ENCODE assay signal across 1 cellular context in the genomic region with DNA sequence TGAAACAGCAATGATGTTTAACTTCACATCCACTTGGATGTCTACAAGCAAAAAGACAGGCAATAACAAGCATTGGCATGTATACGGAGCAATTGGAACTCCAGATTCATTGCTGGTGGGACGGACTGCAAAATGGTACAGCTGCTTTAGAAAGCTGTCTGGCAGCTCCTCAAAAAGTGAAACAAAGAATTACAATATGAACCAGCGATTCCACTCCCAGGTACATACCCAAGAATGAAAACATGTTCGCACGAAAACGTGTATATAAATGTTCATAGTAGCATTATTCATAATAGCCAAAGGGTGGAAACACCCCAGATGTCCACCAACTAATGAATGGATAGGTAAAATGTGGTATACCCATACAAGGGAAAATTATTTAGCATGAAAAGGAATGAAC.
TF ChIP-seq lines count a peak whose summit lies in the region.

No MANE protein-coding gene starts in this region.

TF ChIP-seq in IMR-90, 13 proteins besides CTCF, POLR2A, EP300 and RAD21:
- TF ChIP-seq CEBPB (IDR thresholded peaks at IDR 0.05; ENCODE audit: low read depth, low read length), result no peak
- no peak for TF ChIP-seq FOS (IDR thresholded peaks at IDR 0.05; ENCODE audit: low read depth, low read length)
- TF ChIP-seq SMC3 (IDR thresholded peaks at IDR 0.05; ENCODE audit: low read depth, low read length), result no peak
- no peak for TF ChIP-seq RFX5 (IDR thresholded peaks at IDR 0.05; ENCODE audit: low read depth, low read length)
- no peak for TF ChIP-seq MAZ (IDR thresholded peaks at IDR 0.05; ENCODE audit: borderline replicate concordance, low read depth, low read length)
- TF ChIP-seq RCOR1 (IDR thresholded peaks at IDR 0.05; ENCODE audit: insufficient replicate concordance, low read length), result no peak
- no peak for TF ChIP-seq MAFK (IDR thresholded peaks at IDR 0.05; ENCODE audit: low read depth, low read length)
- no peak for TF ChIP-seq NFE2L2 (IDR thresholded peaks at IDR 0.05; ENCODE audit: low read depth, low read length)
- no peak for TF ChIP-seq CHD1 (IDR thresholded peaks at IDR 0.05; ENCODE audit: low read depth, low read length)
- TF ChIP-seq BHLHE40 (IDR thresholded peaks at IDR 0.05; ENCODE audit: low read depth, low read length), result no peak
- no peak for TF ChIP-seq MXI1 (IDR thresholded peaks at IDR 0.05; ENCODE audit: borderline replicate concordance, low read depth, low read length)
- TF ChIP-seq, protein P1, sequence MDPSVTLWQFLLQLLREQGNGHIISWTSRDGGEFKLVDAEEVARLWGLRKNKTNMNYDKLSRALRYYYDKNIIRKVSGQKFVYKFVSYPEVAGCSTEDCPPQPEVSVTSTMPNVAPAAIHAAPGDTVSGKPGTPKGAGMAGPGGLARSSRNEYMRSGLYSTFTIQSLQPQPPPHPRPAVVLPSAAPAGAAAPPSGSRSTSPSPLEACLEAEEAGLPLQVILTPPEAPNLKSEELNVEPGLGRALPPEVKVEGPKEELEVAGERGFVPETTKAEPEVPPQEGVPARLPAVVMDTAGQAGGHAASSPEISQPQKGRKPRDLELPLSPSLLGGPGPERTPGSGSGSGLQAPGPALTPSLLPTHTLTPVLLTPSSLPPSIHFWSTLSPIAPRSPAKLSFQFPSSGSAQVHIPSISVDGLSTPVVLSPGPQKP (IDR thresholded peaks at IDR 0.05; ENCODE audit: borderline replicate concordance, low read depth, low read length), result no peak
- TF ChIP-seq, protein P2, sequence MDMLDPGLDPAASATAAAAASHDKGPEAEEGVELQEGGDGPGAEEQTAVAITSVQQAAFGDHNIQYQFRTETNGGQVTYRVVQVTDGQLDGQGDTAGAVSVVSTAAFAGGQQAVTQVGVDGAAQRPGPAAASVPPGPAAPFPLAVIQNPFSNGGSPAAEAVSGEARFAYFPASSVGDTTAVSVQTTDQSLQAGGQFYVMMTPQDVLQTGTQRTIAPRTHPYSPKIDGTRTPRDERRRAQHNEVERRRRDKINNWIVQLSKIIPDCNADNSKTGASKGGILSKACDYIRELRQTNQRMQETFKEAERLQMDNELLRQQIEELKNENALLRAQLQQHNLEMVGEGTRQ (IDR thresholded peaks at IDR 0.05; ENCODE audit: low read depth, low read length), result no peak
TF ChIP-seq in IMR-90: peak in this region for 0.
